ENCODE assay signal across 8 cellular contexts in the genomic region with DNA sequence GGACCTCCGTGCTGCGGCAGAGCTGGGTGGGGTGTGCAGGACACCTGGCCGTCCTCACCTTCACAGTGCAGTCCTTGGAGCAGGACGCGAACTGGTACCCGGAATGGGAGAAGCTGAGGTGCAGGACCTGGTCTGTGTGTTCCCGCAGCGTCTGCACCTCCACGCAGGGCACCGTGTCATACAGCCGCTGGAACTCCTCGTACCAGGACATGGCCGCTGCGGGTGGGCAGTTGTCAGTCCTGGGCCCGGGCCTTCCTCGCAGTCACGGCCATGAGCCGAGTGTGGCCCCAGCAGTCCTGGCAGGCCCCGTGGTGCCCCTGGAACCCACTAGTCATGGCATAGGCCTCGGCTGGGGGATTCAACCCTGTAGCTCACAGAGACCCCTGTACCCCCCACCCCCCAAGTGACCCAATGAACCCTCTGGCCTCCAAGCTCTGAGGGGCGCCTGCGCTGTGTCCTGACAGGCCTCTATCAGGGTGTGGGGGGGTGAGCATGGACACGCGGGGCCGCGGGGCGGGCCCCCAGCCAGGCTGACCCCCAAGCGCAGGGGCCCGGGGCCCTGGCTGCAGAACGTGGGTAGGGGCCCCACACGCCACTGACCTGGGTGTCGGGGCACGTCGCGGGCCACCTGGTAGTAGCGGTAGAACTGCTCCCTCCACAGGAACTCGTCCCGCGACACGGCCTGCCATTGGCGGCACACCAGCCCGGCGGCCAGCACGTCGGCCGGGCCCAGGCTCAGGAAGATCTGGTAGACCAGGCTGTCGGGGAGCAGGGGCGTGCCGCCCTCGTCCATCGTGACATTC. TPM values are rescaled to one million over a fixed set of nuclear protein-coding genes. Genes with fewer than 3 reads are reported as not detected.
DNase-seq lines count a peak whose midpoint lies in the region; ATAC-seq, FAIRE-seq and TF ChIP-seq lines count a peak whose summit lies in the region.

No MANE protein-coding gene starts in this region.

- H3K9ac ChIP-seq in KMS-11: peak overlapping the region; percentile 64; the same call in 1 of the 2 replicates

- FAIRE-seq in small intestine (lab: Jason Lieb, UNC): no peak

- WGBS in small intestine, 3 donors: 12 to 23% (median 17%) methylated on average over 47 to 51 of the region's 51 CpGs

- H3K4me1 Mint-ChIP-seq in activated naive CD8-positive, alpha-beta T cell (ENCODE audit: low read depth): peaks cover 5% of the 10 kb centered on the region

- ATAC-seq in GM21529 (IDR thresholded peaks at IDR 0.05; ENCODE audit: unreplicated experiment): peak; percentile 20

- H3K9me3 Mint-ChIP-seq in activated naive CD8-positive, alpha-beta T cell (ENCODE audit: low read depth): no peaks in the 10 kb centered on the region

- H3K27ac ChIP-seq in KMS-11 (peak overlapping the region; percentile 60), small intestine (ENCODE audit: low read depth in 1 of 2, low read length in 1 of 2) (peak overlapping the region; percentile 91)

- no peaks in the 10 kb centered on the region for H3K9me3 ChIP-seq in small intestine (ENCODE audit: control insufficient read depth, low read depth)

- peak overlapping the region; percentile 79 for H3K4me3 Mint-ChIP-seq in activated naive CD8-positive, alpha-beta T cell

- H2AFZ ChIP-seq in KMS-11 (ENCODE audit: low read depth): no peak overlapping the region

- H3K4me1 ChIP-seq in KMS-11 (ENCODE audit: low read depth, poor library complexity, severe bottlenecking) (peaks cover 8% of the 10 kb centered on the region), small intestine (ENCODE audit: control insufficient read depth in 2 of 2, insufficient read depth in 1 of 2, low read depth in 1 of 2, low read length in 1 of 2) (peaks cover 0 to 2% of the 10 kb centered on the region in 2 donors)

- H3K27me3 ChIP-seq in KMS-11 (ENCODE audit: insufficient read depth, low read depth) (no peaks in the 10 kb centered on the region), small intestine (ENCODE audit: control insufficient read depth in 2 of 2, insufficient read depth in 2 of 2, low read length in 2 of 2) (no peaks in the 10 kb centered on the region)

- H3K4me2 ChIP-seq in KMS-11: peak overlapping the region; percentile 60

- H4K20me1 ChIP-seq in KMS-11 (ENCODE audit: insufficient read depth): no peaks in the 10 kb centered on the region

- no peaks in the 10 kb centered on the region for H3K36me3 Mint-ChIP-seq in activated naive CD8-positive, alpha-beta T cell

- H3K36me3 ChIP-seq in KMS-11 (ENCODE audit: insufficient read depth) (peaks cover 3% of the 10 kb centered on the region; the same call in 1 of the 2 replicates), small intestine (ENCODE audit: control insufficient read depth in 2 of 2, insufficient read depth in 2 of 2, low read length in 2 of 2) (peaks cover 21 to 23% of the 10 kb centered on the region in 2 donors)

- H3K27ac Mint-ChIP-seq in activated naive CD8-positive, alpha-beta T cell: peak overlapping the region; percentile 73

- H3K79me2 ChIP-seq in KMS-11 (ENCODE audit: insufficient read depth, low read depth): peaks cover 18% of the 10 kb centered on the region; the same call in 1 of the 2 replicates

- H3K4me3 ChIP-seq in GM08714 (ENCODE audit: low read length): peak overlapping the region; percentile 84
- H3K4me3 ChIP-seq in KMS-11 (IDR thresholded peaks at IDR 0.05; ENCODE audit: insufficient read depth, low read depth, low read length): peak overlapping the region; percentile 22
- peak overlapping the region; percentile 61 for H3K4me3 ChIP-seq in iPS-11a (ENCODE audit: low read depth, low read length)
- peak overlapping the region; percentile 89 to 90 for H3K4me3 ChIP-seq in small intestine (ENCODE audit: low read depth in 1 of 2, low read length in 2 of 2)

- TF ChIP-seq CTCF in KMS-11 (conservative IDR thresholded peaks at IDR 0.05; ENCODE audit: low read depth, low read length): no peak

- DNase-seq in small intestine: peak; percentile 30
- no peak for DNase-seq in H4 (ENCODE audit: low spot score)
- DNase-seq in COR-L47 (lab: John Stamatoyannopoulos, UW): no peak

- no peaks in the 10 kb centered on the region for H3K27me3 Mint-ChIP-seq in activated naive CD8-positive, alpha-beta T cell

RNA-seq across cellular contexts. Expression of a gene that starts 1.0 kb away (rescaled TPM):
- polyA plus RNA-seq in small intestine: 100 to 1,000 TPM; 125 to 262 (median 238) TPM
- total RNA-seq in H4 (2014; rRNA removed; shearing (Covaris generic)): 56.2 and 83.0 TPM in 2 replicates

RNA-seq across cellular contexts. Expression of a gene that starts 1.6 kb away (rescaled TPM):
- 100 to 1,000 TPM in 1 of 3 donors, 10 to 100 TPM in 2; 13.6 to 106 (median 81.4) TPM for polyA plus RNA-seq in small intestine
- not detected in 2 replicates for total RNA-seq in H4 (2014; rRNA removed; shearing (Covaris generic))

RNA-seq across cellular contexts. Expression of a gene that starts 8.6 kb away (rescaled TPM):
- 1 to 10 TPM in 2 of 3 donors, not detected in 1; 2.2 to 3.4 TPM for polyA plus RNA-seq in small intestine
- total RNA-seq in H4 (2014; rRNA removed; shearing (Covaris generic)): not detected in 2 replicates

RNA-seq across cellular contexts. Expression of a gene that starts 33.8 kb away (rescaled TPM):
- 10 to 100 TPM in 2 of 3 donors, 1 to 10 TPM in 1; 2.0 to 38.0 (median 36.7) TPM for polyA plus RNA-seq in small intestine
- total RNA-seq in H4 (2014; rRNA removed; shearing (Covaris generic)): not detected in 2 replicates

RNA-seq across cellular contexts. Expression of a gene that starts 39.3 kb away (rescaled TPM):
- under 1 TPM in 1 of 3 donors, not detected in 2; 0.16 TPM for polyA plus RNA-seq in small intestine
- not detected in 2 replicates for total RNA-seq in H4 (2014; rRNA removed; shearing (Covaris generic))

Comparison
In these comparisons a context has a peak if more than half of its experiments do, and no peak if none do; other contexts are left out.
1. H3K4me3 ChIP-seq: peak in every context shown above with its lines; median percentile 90 in small intestine; 84 in GM08714; 61 in iPS-11a; 22 in KMS-11.